8 cellular contexts compared by ENCODE assay signal in the genomic region with DNA sequence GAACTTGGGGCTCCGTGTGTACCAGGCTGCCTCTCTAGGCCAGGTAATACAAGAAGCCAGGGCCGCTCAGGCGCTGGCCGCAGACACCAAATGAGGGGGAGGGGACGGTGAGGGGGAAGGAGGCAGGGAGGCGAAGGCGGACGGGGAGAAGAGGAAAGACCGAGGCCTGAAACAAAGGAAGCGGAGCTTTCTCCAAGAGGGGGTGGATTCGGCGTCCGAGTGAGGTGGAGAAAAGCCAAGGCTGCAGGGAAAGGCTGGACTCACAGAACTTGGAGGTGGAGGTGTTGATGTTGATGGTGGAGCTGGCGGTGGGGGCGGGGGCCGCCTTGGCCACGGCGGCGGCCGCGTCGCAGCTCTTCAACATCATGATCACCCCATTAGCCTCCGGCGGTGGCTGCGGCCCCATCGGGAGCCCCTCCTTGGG. TPM values are rescaled to one million over a fixed set of nuclear protein-coding genes. Genes with fewer than 3 reads are reported as not detected.
A peak's percentile ranks its signal among the peaks of the same experiment; 100 is the strongest.
DNase-seq lines count a peak whose midpoint lies in the region; ATAC-seq and TF ChIP-seq lines count a peak whose summit lies in the region.

No MANE protein-coding gene starts in this region.

- TF ChIP-seq POLR2A in NB4 (IDR thresholded peaks at IDR 0.05; ENCODE audit: extremely low read depth, insufficient read length): no peak
- no peak for TF ChIP-seq POLR2A in suprapubic skin (IDR thresholded peaks at IDR 0.05)

- TF ChIP-seq EP300 in suprapubic skin (IDR thresholded peaks at IDR 0.05): no peak

- no peaks in the 10 kb centered on the region for H3K27me3 ChIP-seq in mucosa of stomach (ENCODE audit: control insufficient read depth, insufficient read depth, low read length)
- no peaks in the 10 kb centered on the region for H3K27me3 ChIP-seq in suprapubic skin

- TF ChIP-seq CTCF in GM12864 (IDR thresholded peaks at IDR 0.05; ENCODE audit: low read depth, low read length, missing control alignments) (no peak), NB4 (IDR thresholded peaks at IDR 0.05; ENCODE audit: low read depth, low read length) (no peak), suprapubic skin (IDR thresholded peaks at IDR 0.05) (no peak)

- WGBS in suprapubic skin: under 1% methylated on average over 22 of the region's 26 CpGs

- peak overlapping the region; percentile 91 for H3K9ac ChIP-seq in mucosa of stomach (ENCODE audit: low read length)

- H3K4me3 ChIP-seq in GM12864 (ENCODE audit: low read depth, low read length) (peak overlapping the region; percentile 98), NB4 (ENCODE audit: low read depth, low read length) (peak overlapping the region; percentile 83), mucosa of stomach (ENCODE audit: low read length) (peak overlapping the region; percentile 70), suprapubic skin (peak overlapping the region; percentile 67)

- DNase-seq in GM12864 (ENCODE audit: low read depth) (no peak), HCEC 1CT (peak; percentile 22), NB4 (ENCODE audit: low read depth) (peak; percentile 72), epidermal melanocyte (ENCODE audit: insufficient read length, low spot score) (peak; percentile 26), suprapubic skin (ENCODE audit: low spot score in 2 of 2) (peak in 1 of 2 donors; percentile 75)
- DNase-seq in activated CD8-positive, alpha-beta memory T cell treated with anti-CD3 and anti-CD28 coated beads for 48 hours (ENCODE audit: low read depth in 2 of 3, low spot score in 2 of 3): peak; percentile 4 to 28 (median 6)

- H3K9me3 ChIP-seq in mucosa of stomach (ENCODE audit: control insufficient read depth, low read length) (no peaks in the 10 kb centered on the region), suprapubic skin (no peaks in the 10 kb centered on the region)

- no peaks in the 10 kb centered on the region for H3K36me3 ChIP-seq in mucosa of stomach (ENCODE audit: control insufficient read depth, insufficient read depth, low read length)
- H3K36me3 ChIP-seq in suprapubic skin: no peaks in the 10 kb centered on the region

- H3K27ac ChIP-seq in suprapubic skin: peak overlapping the region; percentile 84

- no peak for ATAC-seq in HG03039 (IDR thresholded peaks at IDR 0.05; ENCODE audit: unreplicated experiment)

- H3K4me1 ChIP-seq in mucosa of stomach (ENCODE audit: control insufficient read depth, insufficient read depth, low read length) (no peaks in the 10 kb centered on the region), suprapubic skin (peaks cover 35% of the 10 kb centered on the region)

RNA-seq across cellular contexts. Expression of a gene that starts 0.6 kb away (rescaled TPM):
- total RNA-seq in suprapubic skin: 10 to 100 TPM; 21.9 to 41.6 (median 25.2) TPM
